1 cellular context compared by ENCODE assay signal in the genomic region with DNA sequence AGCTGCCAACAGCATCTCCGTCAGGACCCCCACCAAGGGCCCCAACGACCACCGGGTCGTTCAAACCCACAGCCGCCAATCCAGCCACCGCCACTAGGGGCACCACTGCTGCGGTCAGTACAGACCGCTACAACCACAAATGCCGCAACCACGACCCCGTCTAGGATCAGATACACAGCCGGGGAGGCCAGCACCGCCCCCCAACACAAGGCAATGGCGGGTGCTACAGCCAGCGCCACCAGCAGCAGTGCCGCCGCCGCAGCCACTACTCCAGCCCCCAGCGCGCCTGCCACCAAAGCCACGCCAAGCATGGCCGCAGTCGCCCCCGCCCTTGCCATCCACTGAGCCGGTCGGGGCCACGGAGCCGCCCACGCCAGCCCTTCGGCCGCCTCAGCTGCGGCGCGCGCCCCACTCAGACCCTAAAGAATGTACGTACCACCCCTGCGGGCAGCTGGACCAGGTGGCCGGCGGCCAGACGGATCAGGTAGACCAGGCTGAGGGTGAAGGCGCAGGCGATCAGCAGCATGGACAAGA.
A peak's percentile ranks its signal among the peaks of the same experiment; 100 is the strongest.
TF ChIP-seq lines count a peak whose summit lies in the region.

No MANE protein-coding gene starts in this region.

TF ChIP-seq in WTC11, 78 proteins besides CTCF, POLR2A, EP300 and RAD21 (continued from another document and continues in another):
- TF ChIP-seq, protein P1, sequence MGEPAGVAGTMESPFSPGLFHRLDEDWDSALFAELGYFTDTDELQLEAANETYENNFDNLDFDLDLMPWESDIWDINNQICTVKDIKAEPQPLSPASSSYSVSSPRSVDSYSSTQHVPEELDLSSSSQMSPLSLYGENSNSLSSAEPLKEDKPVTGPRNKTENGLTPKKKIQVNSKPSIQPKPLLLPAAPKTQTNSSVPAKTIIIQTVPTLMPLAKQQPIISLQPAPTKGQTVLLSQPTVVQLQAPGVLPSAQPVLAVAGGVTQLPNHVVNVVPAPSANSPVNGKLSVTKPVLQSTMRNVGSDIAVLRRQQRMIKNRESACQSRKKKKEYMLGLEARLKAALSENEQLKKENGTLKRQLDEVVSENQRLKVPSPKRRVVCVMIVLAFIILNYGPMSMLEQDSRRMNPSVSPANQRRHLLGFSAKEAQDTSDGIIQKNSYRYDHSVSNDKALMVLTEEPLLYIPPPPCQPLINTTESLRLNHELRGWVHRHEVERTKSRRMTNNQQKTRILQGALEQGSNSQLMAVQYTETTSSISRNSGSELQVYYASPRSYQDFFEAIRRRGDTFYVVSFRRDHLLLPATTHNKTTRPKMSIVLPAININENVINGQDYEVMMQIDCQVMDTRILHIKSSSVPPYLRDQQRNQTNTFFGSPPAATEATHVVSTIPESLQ (CRISPR knock-in tag; IDR thresholded peaks at IDR 0.05), result no peak
- TF ChIP-seq NFATC4 (CRISPR knock-in tag; IDR thresholded peaks at IDR 0.05) (peak; percentile 37; the same call in 1 of the 2 replicates), ATF1 (CRISPR knock-in tag; IDR thresholded peaks at IDR 0.05) (no peak), TCF7 (CRISPR knock-in tag; IDR thresholded peaks at IDR 0.05; ENCODE audit: low read depth) (no peak), KAT7 (CRISPR knock-in tag; IDR thresholded peaks at IDR 0.05; ENCODE audit: borderline replicate concordance) (peak; percentile 77; the same call in 1 of the 2 replicates), GRHL2 (CRISPR knock-in tag; IDR thresholded peaks at IDR 0.05; ENCODE audit: insufficient replicate concordance, severe bottlenecking) (no peak), NFE2L1 (CRISPR knock-in tag; IDR thresholded peaks at IDR 0.05) (no peak), ZBTB21 (CRISPR knock-in tag; IDR thresholded peaks at IDR 0.05; ENCODE audit: borderline replicate concordance) (no peak), GABPB1 (CRISPR knock-in tag; IDR thresholded peaks at IDR 0.05) (no peak), ESRRA (CRISPR knock-in tag; IDR thresholded peaks at IDR 0.05; ENCODE audit: borderline replicate concordance) (0 out of 2 replicates have a peak, but pooled peaks have one; percentile 59), FOXJ3 (CRISPR knock-in tag; IDR thresholded peaks at IDR 0.05; ENCODE audit: borderline replicate concordance) (no peak), OVOL2 (CRISPR knock-in tag; IDR thresholded peaks at IDR 0.05; ENCODE audit: borderline replicate concordance) (no peak), HMGA2 (CRISPR knock-in tag; IDR thresholded peaks at IDR 0.05) (no peak), EMX1 (CRISPR knock-in tag; IDR thresholded peaks at IDR 0.05) (no peak), MXD4 (CRISPR knock-in tag; IDR thresholded peaks at IDR 0.05; ENCODE audit: borderline replicate concordance) (no peak), JAZF1 (CRISPR knock-in tag; IDR thresholded peaks at IDR 0.05) (no peak), RORB (CRISPR knock-in tag; IDR thresholded peaks at IDR 0.05) (no peak), MYBL2 (CRISPR knock-in tag; IDR thresholded peaks at IDR 0.05) (no peak), NFYB (CRISPR knock-in tag; conservative IDR thresholded peaks at IDR 0.05; ENCODE audit: low read depth) (no peak), ZNF138 (CRISPR knock-in tag; conservative IDR thresholded peaks at IDR 0.05) (no peak), TEAD4 (CRISPR knock-in tag; IDR thresholded peaks at IDR 0.05) (peak; percentile 11; the same call in 1 of the 2 replicates), ZNF232 (CRISPR knock-in tag; IDR thresholded peaks at IDR 0.05) (0 out of 2 replicates have a peak, but pooled peaks have one; percentile 18), RELA (CRISPR knock-in tag; IDR thresholded peaks at IDR 0.05; ENCODE audit: borderline replicate concordance) (peak; percentile 74; the same call in 1 of the 2 replicates), CBFB (CRISPR knock-in tag; IDR thresholded peaks at IDR 0.05; ENCODE audit: low read depth) (no peak), SMAD4 (CRISPR knock-in tag; IDR thresholded peaks at IDR 0.05) (no peak), TP53 (CRISPR knock-in tag; IDR thresholded peaks at IDR 0.05) (no peak)
- TF ChIP-seq, protein P2, sequence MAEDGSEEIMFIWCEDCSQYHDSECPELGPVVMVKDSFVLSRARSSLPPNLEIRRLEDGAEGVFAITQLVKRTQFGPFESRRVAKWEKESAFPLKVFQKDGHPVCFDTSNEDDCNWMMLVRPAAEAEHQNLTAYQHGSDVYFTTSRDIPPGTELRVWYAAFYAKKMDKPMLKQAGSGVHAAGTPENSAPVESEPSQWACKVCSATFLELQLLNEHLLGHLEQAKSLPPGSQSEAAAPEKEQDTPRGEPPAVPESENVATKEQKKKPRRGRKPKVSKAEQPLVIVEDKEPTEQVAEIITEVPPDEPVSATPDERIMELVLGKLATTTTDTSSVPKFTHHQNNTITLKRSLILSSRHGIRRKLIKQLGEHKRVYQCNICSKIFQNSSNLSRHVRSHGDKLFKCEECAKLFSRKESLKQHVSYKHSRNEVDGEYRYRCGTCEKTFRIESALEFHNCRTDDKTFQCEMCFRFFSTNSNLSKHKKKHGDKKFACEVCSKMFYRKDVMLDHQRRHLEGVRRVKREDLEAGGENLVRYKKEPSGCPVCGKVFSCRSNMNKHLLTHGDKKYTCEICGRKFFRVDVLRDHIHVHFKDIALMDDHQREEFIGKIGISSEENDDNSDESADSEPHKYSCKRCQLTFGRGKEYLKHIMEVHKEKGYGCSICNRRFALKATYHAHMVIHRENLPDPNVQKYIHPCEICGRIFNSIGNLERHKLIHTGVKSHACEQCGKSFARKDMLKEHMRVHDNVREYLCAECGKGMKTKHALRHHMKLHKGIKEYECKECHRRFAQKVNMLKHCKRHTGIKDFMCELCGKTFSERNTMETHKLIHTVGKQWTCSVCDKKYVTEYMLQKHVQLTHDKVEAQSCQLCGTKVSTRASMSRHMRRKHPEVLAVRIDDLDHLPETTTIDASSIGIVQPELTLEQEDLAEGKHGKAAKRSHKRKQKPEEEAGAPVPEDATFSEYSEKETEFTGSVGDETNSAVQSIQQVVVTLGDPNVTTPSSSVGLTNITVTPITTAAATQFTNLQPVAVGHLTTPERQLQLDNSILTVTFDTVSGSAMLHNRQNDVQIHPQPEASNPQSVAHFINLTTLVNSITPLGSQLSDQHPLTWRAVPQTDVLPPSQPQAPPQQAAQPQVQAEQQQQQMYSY (CRISPR knock-in tag; IDR thresholded peaks at IDR 0.05), result no peak
- TF ChIP-seq, protein P3, sequence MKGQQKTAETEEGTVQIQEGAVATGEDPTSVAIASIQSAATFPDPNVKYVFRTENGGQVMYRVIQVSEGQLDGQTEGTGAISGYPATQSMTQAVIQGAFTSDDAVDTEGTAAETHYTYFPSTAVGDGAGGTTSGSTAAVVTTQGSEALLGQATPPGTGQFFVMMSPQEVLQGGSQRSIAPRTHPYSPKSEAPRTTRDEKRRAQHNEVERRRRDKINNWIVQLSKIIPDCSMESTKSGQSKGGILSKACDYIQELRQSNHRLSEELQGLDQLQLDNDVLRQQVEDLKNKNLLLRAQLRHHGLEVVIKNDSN (CRISPR knock-in tag; IDR thresholded peaks at IDR 0.05), result no peak
- TF ChIP-seq, protein P4, sequence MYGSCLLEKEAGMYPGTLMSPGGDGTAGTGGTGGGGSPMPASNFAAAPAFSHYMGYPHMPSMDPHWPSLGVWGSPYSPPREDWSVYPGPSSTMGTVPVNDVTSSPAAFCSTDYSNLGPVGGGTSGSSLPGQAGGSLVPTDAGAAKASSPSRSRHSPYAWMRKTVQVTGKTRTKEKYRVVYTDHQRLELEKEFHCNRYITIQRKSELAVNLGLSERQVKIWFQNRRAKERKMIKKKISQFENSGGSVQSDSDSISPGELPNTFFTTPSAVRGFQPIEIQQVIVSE (CRISPR knock-in tag; IDR thresholded peaks at IDR 0.05; ENCODE audit: borderline replicate concordance), result no peak
- TF ChIP-seq, protein P5, sequence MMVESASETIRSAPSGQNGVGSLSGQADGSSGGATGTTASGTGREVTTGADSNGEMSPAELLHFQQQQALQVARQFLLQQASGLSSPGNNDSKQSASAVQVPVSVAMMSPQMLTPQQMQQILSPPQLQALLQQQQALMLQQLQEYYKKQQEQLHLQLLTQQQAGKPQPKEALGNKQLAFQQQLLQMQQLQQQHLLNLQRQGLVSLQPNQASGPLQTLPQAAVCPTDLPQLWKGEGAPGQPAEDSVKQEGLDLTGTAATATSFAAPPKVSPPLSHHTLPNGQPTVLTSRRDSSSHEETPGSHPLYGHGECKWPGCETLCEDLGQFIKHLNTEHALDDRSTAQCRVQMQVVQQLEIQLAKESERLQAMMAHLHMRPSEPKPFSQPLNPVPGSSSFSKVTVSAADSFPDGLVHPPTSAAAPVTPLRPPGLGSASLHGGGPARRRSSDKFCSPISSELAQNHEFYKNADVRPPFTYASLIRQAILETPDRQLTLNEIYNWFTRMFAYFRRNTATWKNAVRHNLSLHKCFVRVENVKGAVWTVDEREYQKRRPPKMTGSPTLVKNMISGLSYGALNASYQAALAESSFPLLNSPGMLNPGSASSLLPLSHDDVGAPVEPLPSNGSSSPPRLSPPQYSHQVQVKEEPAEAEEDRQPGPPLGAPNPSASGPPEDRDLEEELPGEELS (CRISPR knock-in tag; IDR thresholded peaks at IDR 0.05), result 0 out of 2 replicates have a peak, but pooled peaks have one; percentile 34
- TF ChIP-seq, protein P6, sequence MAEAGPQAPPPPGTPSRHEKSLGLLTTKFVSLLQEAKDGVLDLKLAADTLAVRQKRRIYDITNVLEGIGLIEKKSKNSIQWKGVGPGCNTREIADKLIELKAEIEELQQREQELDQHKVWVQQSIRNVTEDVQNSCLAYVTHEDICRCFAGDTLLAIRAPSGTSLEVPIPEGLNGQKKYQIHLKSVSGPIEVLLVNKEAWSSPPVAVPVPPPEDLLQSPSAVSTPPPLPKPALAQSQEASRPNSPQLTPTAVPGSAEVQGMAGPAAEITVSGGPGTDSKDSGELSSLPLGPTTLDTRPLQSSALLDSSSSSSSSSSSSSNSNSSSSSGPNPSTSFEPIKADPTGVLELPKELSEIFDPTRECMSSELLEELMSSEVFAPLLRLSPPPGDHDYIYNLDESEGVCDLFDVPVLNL (CRISPR knock-in tag; IDR thresholded peaks at IDR 0.05; ENCODE audit: borderline replicate concordance, low read depth), result no peak
- TF ChIP-seq, protein P7, sequence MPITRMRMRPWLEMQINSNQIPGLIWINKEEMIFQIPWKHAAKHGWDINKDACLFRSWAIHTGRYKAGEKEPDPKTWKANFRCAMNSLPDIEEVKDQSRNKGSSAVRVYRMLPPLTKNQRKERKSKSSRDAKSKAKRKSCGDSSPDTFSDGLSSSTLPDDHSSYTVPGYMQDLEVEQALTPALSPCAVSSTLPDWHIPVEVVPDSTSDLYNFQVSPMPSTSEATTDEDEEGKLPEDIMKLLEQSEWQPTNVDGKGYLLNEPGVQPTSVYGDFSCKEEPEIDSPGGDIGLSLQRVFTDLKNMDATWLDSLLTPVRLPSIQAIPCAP (CRISPR knock-in tag; IDR thresholded peaks at IDR 0.05), result 0 out of 2 replicates have a peak, but pooled peaks have one; percentile 22
- TF ChIP-seq, protein P8, sequence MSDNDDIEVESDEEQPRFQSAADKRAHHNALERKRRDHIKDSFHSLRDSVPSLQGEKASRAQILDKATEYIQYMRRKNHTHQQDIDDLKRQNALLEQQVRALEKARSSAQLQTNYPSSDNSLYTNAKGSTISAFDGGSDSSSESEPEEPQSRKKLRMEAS (CRISPR knock-in tag; IDR thresholded peaks at IDR 0.05), result no peak; the same call in 1 of the 2 replicates
- TF ChIP-seq, protein P9, sequence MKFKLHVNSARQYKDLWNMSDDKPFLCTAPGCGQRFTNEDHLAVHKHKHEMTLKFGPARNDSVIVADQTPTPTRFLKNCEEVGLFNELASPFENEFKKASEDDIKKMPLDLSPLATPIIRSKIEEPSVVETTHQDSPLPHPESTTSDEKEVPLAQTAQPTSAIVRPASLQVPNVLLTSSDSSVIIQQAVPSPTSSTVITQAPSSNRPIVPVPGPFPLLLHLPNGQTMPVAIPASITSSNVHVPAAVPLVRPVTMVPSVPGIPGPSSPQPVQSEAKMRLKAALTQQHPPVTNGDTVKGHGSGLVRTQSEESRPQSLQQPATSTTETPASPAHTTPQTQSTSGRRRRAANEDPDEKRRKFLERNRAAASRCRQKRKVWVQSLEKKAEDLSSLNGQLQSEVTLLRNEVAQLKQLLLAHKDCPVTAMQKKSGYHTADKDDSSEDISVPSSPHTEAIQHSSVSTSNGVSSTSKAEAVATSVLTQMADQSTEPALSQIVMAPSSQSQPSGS (CRISPR knock-in tag; IDR thresholded peaks at IDR 0.05; ENCODE audit: borderline replicate concordance, low read depth), result no peak
- TF ChIP-seq, protein P10, sequence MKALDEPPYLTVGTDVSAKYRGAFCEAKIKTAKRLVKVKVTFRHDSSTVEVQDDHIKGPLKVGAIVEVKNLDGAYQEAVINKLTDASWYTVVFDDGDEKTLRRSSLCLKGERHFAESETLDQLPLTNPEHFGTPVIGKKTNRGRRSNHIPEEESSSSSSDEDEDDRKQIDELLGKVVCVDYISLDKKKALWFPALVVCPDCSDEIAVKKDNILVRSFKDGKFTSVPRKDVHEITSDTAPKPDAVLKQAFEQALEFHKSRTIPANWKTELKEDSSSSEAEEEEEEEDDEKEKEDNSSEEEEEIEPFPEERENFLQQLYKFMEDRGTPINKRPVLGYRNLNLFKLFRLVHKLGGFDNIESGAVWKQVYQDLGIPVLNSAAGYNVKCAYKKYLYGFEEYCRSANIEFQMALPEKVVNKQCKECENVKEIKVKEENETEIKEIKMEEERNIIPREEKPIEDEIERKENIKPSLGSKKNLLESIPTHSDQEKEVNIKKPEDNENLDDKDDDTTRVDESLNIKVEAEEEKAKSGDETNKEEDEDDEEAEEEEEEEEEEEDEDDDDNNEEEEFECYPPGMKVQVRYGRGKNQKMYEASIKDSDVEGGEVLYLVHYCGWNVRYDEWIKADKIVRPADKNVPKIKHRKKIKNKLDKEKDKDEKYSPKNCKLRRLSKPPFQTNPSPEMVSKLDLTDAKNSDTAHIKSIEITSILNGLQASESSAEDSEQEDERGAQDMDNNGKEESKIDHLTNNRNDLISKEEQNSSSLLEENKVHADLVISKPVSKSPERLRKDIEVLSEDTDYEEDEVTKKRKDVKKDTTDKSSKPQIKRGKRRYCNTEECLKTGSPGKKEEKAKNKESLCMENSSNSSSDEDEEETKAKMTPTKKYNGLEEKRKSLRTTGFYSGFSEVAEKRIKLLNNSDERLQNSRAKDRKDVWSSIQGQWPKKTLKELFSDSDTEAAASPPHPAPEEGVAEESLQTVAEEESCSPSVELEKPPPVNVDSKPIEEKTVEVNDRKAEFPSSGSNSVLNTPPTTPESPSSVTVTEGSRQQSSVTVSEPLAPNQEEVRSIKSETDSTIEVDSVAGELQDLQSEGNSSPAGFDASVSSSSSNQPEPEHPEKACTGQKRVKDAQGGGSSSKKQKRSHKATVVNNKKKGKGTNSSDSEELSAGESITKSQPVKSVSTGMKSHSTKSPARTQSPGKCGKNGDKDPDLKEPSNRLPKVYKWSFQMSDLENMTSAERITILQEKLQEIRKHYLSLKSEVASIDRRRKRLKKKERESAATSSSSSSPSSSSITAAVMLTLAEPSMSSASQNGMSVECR (CRISPR knock-in tag; IDR thresholded peaks at IDR 0.05; ENCODE audit: borderline replicate concordance), result no peak
- TF ChIP-seq, protein P11, sequence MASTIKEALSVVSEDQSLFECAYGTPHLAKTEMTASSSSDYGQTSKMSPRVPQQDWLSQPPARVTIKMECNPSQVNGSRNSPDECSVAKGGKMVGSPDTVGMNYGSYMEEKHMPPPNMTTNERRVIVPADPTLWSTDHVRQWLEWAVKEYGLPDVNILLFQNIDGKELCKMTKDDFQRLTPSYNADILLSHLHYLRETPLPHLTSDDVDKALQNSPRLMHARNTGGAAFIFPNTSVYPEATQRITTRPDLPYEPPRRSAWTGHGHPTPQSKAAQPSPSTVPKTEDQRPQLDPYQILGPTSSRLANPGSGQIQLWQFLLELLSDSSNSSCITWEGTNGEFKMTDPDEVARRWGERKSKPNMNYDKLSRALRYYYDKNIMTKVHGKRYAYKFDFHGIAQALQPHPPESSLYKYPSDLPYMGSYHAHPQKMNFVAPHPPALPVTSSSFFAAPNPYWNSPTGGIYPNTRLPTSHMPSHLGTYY (CRISPR knock-in tag; IDR thresholded peaks at IDR 0.05), result no peak
- TF ChIP-seq, protein P12, sequence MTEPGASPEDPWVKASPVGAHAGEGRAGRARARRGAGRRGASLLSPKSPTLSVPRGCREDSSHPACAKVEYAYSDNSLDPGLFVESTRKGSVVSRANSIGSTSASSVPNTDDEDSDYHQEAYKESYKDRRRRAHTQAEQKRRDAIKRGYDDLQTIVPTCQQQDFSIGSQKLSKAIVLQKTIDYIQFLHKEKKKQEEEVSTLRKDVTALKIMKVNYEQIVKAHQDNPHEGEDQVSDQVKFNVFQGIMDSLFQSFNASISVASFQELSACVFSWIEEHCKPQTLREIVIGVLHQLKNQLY (CRISPR knock-in tag; IDR thresholded peaks at IDR 0.05), result no peak
